16 cellular contexts compared by ENCODE assay signal in the genomic region with DNA sequence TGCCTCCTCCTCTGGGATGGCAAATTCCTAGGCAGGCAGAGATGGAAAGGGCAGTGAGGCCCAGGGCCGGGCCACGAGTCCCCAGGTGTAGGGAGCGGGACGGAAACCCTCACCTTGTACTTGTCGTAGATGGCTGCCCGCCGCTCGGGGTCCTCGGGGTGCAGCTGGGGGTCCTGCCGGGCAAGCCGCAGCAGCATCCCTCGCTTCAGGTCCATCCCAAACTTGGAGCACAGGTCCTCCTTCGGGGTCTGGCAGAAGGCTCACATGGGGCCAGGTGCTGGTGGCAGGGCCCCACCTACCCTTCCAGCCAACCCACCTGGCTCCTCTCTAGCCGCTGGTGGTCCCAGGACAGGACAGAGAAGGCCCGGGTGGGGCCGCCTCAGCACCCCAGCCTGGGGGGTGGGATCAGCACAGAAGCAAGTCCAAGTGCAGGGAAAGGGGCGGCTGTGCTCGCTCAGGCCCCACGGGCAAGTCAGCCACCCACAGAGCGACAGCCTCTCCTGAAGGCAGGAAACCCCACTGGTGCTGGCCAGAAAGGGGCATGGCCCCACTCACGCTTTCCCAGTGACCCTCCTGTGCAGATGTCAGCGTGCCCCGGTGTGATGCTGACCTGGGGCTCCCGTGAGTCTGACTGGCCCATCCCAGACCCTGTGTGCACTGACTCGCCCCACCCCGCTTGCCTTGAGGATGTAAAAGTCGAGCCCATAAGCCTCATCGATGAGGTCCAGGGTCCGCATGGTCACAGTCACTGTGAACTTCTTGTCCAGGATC.
"Had no signal": no experiment of that assay in that cellular context is flagged by ENCODE, and none has a peak within 500 bp of the region (broad histone marks: within the 10 kb centered on the region; RNA-seq: fewer than 3 reads in every experiment).

No MANE protein-coding gene starts in this region.

- H3K9me3 ChIP-seq: lower lobe of right lung, pancreas, thyroid gland, uterus had no signal

- H3K4me3 ChIP-seq: lower lobe of right lung, thyroid gland, uterus had no signal

- H3K27ac ChIP-seq: foreskin keratinocyte, lower lobe of right lung, pancreas, thyroid gland, uterus had no signal

- H3K27ac Mint-ChIP-seq: mesothelial cell of epicardium had no signal

- ATAC-seq: activated CD4-positive, CD25-positive, alpha-beta regulatory T cell treated with anti-CD3 and anti-CD28 coated beads, Interleukin-2, amount 50 U/mL, for 24 hours; foreskin keratinocyte; lower lobe of right lung; pancreas; stimulated activated effector memory CD8-positive, alpha-beta T cell treated with anti-CD3 and anti-CD28 coated beads, Interleukin-12 subunit alpha, Interleukin-12 subunit beta, amount 100 ng/mL, for 72 hours had no signal

- H3K36me3 ChIP-seq: uterus had no signal

- H3K27me3 ChIP-seq: pancreas, thyroid gland, uterus had no signal

- H3K9me3 Mint-ChIP-seq: mesothelial cell of epicardium; stimulated activated effector memory CD8-positive, alpha-beta T cell treated with anti-CD3 and anti-CD28 coated beads, Interleukin-12 subunit alpha, Interleukin-12 subunit beta, amount 100 ng/mL, for 72 hours had no signal

- DNase-seq: activated CD4-positive, alpha-beta T cell treated with anti-CD3 and anti-CD28 coated beads, Interleukin-2, amount 50 U/mL, for 48 hours; activated gamma-delta T cell; activated T-cell treated with anti-CD3 and anti-CD28 coated beads, Interleukin-2, amount 50 U/mL, for 48 hours; aorta; effector CD8-positive, alpha-beta T cell; foreskin keratinocyte; glutamatergic neuron; lower lobe of right lung; T-helper 1 cell; T1000; thyroid gland; uterus had no signal
